In the genomic region with DNA sequence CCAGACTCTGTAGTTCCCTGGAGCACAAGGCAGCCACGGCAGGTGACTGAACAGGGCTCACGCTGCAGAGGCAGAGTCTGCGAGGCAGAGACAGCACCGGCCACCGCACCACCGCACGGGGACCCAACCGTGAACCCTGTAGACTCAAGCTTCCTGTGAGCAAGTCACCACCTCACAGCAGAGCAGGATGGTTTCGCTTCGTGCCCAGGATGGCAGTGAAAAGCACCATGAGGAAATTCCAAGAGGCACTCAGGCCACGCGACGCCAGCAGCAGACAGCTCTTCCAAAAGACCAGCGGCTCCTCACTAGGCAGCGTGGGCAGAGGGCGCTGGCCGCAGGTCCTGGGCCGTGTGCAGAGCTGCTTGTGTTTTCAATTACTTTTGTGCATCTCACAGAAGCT, we compare ENCODE assay signal across 1 cellular context.
TF ChIP-seq lines count a peak whose summit lies in the region.

No MANE protein-coding gene starts in this region.

TF ChIP-seq in IMR-90, 13 proteins besides CTCF, POLR2A, EP300 and RAD21:
- TF ChIP-seq NFE2L2 (IDR thresholded peaks at IDR 0.05; ENCODE audit: low read depth, low read length) (no peak), SMC3 (IDR thresholded peaks at IDR 0.05; ENCODE audit: low read depth, low read length) (no peak), CEBPB (IDR thresholded peaks at IDR 0.05; ENCODE audit: low read depth, low read length) (no peak), RCOR1 (IDR thresholded peaks at IDR 0.05; ENCODE audit: insufficient replicate concordance, low read length) (no peak), MAZ (IDR thresholded peaks at IDR 0.05; ENCODE audit: borderline replicate concordance, low read depth, low read length) (no peak), BHLHE40 (IDR thresholded peaks at IDR 0.05; ENCODE audit: low read depth, low read length) (no peak), MXI1 (IDR thresholded peaks at IDR 0.05; ENCODE audit: borderline replicate concordance, low read depth, low read length) (no peak), FOS (IDR thresholded peaks at IDR 0.05; ENCODE audit: low read depth, low read length) (no peak), CHD1 (IDR thresholded peaks at IDR 0.05; ENCODE audit: low read depth, low read length) (no peak), RFX5 (IDR thresholded peaks at IDR 0.05; ENCODE audit: low read depth, low read length) (no peak), MAFK (IDR thresholded peaks at IDR 0.05; ENCODE audit: low read depth, low read length) (no peak)
- TF ChIP-seq, protein P1, sequence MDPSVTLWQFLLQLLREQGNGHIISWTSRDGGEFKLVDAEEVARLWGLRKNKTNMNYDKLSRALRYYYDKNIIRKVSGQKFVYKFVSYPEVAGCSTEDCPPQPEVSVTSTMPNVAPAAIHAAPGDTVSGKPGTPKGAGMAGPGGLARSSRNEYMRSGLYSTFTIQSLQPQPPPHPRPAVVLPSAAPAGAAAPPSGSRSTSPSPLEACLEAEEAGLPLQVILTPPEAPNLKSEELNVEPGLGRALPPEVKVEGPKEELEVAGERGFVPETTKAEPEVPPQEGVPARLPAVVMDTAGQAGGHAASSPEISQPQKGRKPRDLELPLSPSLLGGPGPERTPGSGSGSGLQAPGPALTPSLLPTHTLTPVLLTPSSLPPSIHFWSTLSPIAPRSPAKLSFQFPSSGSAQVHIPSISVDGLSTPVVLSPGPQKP (IDR thresholded peaks at IDR 0.05; ENCODE audit: borderline replicate concordance, low read depth, low read length): no peak
- TF ChIP-seq, protein P2, sequence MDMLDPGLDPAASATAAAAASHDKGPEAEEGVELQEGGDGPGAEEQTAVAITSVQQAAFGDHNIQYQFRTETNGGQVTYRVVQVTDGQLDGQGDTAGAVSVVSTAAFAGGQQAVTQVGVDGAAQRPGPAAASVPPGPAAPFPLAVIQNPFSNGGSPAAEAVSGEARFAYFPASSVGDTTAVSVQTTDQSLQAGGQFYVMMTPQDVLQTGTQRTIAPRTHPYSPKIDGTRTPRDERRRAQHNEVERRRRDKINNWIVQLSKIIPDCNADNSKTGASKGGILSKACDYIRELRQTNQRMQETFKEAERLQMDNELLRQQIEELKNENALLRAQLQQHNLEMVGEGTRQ (IDR thresholded peaks at IDR 0.05; ENCODE audit: low read depth, low read length): no peak
